In the genomic region with DNA sequence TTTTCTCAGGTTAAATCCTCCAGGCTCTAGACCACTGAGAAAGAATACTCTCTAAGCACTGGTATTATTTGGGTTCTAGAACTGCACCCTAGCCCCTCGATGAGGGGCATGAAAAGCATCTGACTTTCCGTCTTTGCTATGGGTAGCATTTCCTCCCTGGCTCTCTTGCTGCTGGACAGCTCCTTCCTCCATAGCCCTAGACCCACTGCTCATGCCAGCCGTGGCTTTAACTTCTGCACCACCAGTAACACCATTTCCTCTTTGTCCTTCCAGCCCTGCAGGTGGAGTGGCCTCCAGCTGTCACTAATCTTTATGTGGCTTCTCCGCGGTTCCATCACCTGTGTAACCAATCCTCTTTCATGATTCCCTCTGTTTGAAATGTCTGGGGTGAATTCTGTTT, we compare ENCODE assay signal across 17 cellular contexts.
DNase-seq lines count a peak whose midpoint lies in the region; ATAC-seq and TF ChIP-seq lines count a peak whose summit lies in the region.
"Had no signal": no experiment of that assay in that cellular context is flagged by ENCODE, and none has a peak within 500 bp of the region (broad histone marks: within the 10 kb centered on the region; RNA-seq: fewer than 3 reads in every experiment).

No MANE protein-coding gene starts in this region.

- ATAC-seq in GM19467 (IDR thresholded peaks at IDR 0.05; ENCODE audit: unreplicated experiment): no peak

- DNase-seq in SIG-M5 treated with dmso at 0.1 percent for 504 hours (lab: John Stamatoyannopoulos, UW; ENCODE audit: unreplicated experiment) (peak; percentile 27), SIG-M5 (lab: John Stamatoyannopoulos, UW) (no peak), MV-4-11 (lab: John Stamatoyannopoulos, UW) (peak; percentile 67), iPS-NIHi7 (ENCODE audit: extremely low spot score) (peak; percentile 71), NCI-H345 treated with DMSO at 0.1 percent for 48 hours (lab: John Stamatoyannopoulos, UW; ENCODE audit: unreplicated experiment) (no peak), medulla oblongata (ENCODE audit: extremely low spot score) (no peak)
- DNase-seq: CD4-positive, alpha-beta memory T cell; DMS79; HCEC 1CT; Kasumi-1; NCI-H1048; NCI-H1436 treated with DMSO at 0.1 percent for 48 hours; NCI-H2029 treated with DMSO at 0.1 percent for 48 hours; NCI-H510A; NCI-H82 had no signal

TF ChIP-seq in PFSK-1, 5 proteins besides CTCF, POLR2A, EP300 and RAD21:
- TF ChIP-seq POLR2AphosphoS5 (IDR thresholded peaks at IDR 0.05; ENCODE audit: low read depth, low read length): no peak
- peak; percentile 74 to 90 for TF ChIP-seq REST (IDR thresholded peaks at IDR 0.05; ENCODE audit: insufficient read depth in 1 of 2, low read depth in 2 of 2, low read length in 2 of 2)

Comparison
In these comparisons a context has a peak if more than half of its experiments do, and no peak if none do; other contexts are left out.
1. DNase-seq: peak in SIG-M5 treated with dmso at 0.1 percent for 504 hours (single experiment), MV-4-11 (single experiment) and iPS-NIHi7 (single experiment); none in SIG-M5 (single experiment), NCI-H345 treated with DMSO at 0.1 percent for 48 hours (single experiment) and medulla oblongata (single experiment).